8 cellular contexts compared by ENCODE assay signal in genomic region chr1:153991151-153991472, GRCh38. TPM values are rescaled to one million over a fixed set of nuclear protein-coding genes. Genes with fewer than 3 reads are reported as not detected.
DNase-seq lines count a peak whose midpoint lies in the region; ATAC-seq, FAIRE-seq and TF ChIP-seq lines count a peak whose summit lies in the region.

No MANE protein-coding gene starts in this region.

- peaks cover 16% of the 10 kb centered on the region for H3K79me2 ChIP-seq in osteoblast (ENCODE audit: insufficient read depth, low read length)

- H3K36me3 ChIP-seq in CD8-positive, alpha-beta T cell (ENCODE audit: insufficient read depth, low read length) = peaks cover 18% of the 10 kb centered on the region
- peaks cover 28% of the 10 kb centered on the region for H3K36me3 ChIP-seq in osteoblast (ENCODE audit: insufficient read depth, low read length)

- no peaks in the 10 kb centered on the region for H3K27me3 ChIP-seq in CD8-positive, alpha-beta T cell (ENCODE audit: insufficient read depth, low read length)
- H3K27me3 ChIP-seq in osteoblast (ENCODE audit: insufficient read depth, low read length) = no peaks in the 10 kb centered on the region

- DNase-seq in CD8-positive, alpha-beta T cell = no peak
- DNase-seq in RWPE1 (ENCODE audit: low spot score) (no peak), epithelial cell of prostate (ENCODE audit: low read depth, low spot score) (no peak), osteoblast (ENCODE audit: insufficient read length, low spot score, missing footprints) (no peak), superior temporal gyrus (ENCODE audit: extremely low spot score) (no peak), NCI-H2227 treated with DMSO at 0.1 percent for 48 hours (lab: John Stamatoyannopoulos, UW) (no peak), frontal cortex (ENCODE audit: low spot score in 2 of 2) (no peak)
- DNase-seq in stimulated activated CD4-positive, alpha-beta T cell treated with anti-CD3 and anti-CD28 coated beads, Interleukin-2, amount 100 ng/mL, for 24 hours = no peak

- H3K27ac Mint-ChIP-seq in CD8-positive, alpha-beta T cell = peak overlapping the region; percentile 99

- H3K27me3 Mint-ChIP-seq in CD8-positive, alpha-beta T cell (ENCODE audit: low read depth) = no peaks in the 10 kb centered on the region

- peak overlapping the region; percentile 99 for H3K27ac ChIP-seq in CD8-positive, alpha-beta T cell (ENCODE audit: low read depth, low read length)
- H3K27ac ChIP-seq in RWPE1 (peak overlapping the region; percentile 80), epithelial cell of prostate (peak overlapping the region; percentile 81), osteoblast (ENCODE audit: low read depth, low read length) (peak overlapping the region; percentile 99)

- no peak for ATAC-seq in CD8-positive, alpha-beta T cell

- no peak for TF ChIP-seq CTCF in CD8-positive, alpha-beta T cell (IDR thresholded peaks at IDR 0.05)
- TF ChIP-seq CTCF in RWPE1 (conservative IDR thresholded peaks at IDR 0.05; ENCODE audit: low read depth) (no peak), osteoblast (IDR thresholded peaks at IDR 0.05; ENCODE audit: extremely low read depth, low read depth, low read length) (no peak)

- peak overlapping the region; percentile 95 for H3K4me3 ChIP-seq in CD8-positive, alpha-beta T cell (ENCODE audit: low read depth, low read length)
- H3K4me3 ChIP-seq in osteoblast (ENCODE audit: insufficient read depth, low read length) = peak overlapping the region; percentile 96

- peaks cover 10% of the 10 kb centered on the region for H4K20me1 ChIP-seq in osteoblast (ENCODE audit: insufficient read depth, low read length)

- intact Hi-C loops in CD8-positive, alpha-beta T cell (cut with DNase I, micrococcal nuclease) = loop anchor here (2.0 to 10.0 kb wide), 5 partner anchors 192 to 456 kb away; partner anchors contain the start of genes ILF2 (in 1 of the 2), INTS3 (in 1 of the 2) and S100A6 (in 1 of the 2)

- H3K9me3 Mint-ChIP-seq in CD8-positive, alpha-beta T cell = no peaks in the 10 kb centered on the region

- CTCF ChIA-PET in CD8-positive, alpha-beta T cell (lab: Charles Lee) = interaction anchor here (0.6 to 2.6 kb wide), 4 partner anchors 46 to 194 kb away, joined by 3 to 11 read pairs (median 4); no protein-coding TSS in a partner anchor
- CTCF ChIA-PET in RWPE1 (lab: Yijun Ruan, JAX) = interaction anchor here (0.8 kb wide), 1 partner anchor 170 kb away, joined by 4 read pairs; no protein-coding TSS in a partner anchor

- peak overlapping the region; percentile 98 for H3K4me3 Mint-ChIP-seq in CD8-positive, alpha-beta T cell

- peak overlapping the region; percentile 69 for H2AFZ ChIP-seq in osteoblast (ENCODE audit: low read length)

- peak overlapping the region; percentile 83 for H3K4me2 ChIP-seq in osteoblast (ENCODE audit: insufficient read depth, low read length)

- peaks cover 48% of the 10 kb centered on the region for H3K36me3 Mint-ChIP-seq in CD8-positive, alpha-beta T cell

- FAIRE-seq in frontal cortex (lab: Jason Lieb, UNC) = no peak

- POLR2A ChIA-PET in CD8-positive, alpha-beta T cell (lab: Charles Lee) = interaction anchor here (0.6 to 3.5 kb wide), 39 partner anchors 10 to 456 kb away, joined by 3 to 56 read pairs (median 6); partner anchors contain the start of genes CHTOP, CREB3L4, DENND4B and GATAD2B
- POLR2A ChIA-PET in RWPE1 (lab: Yijun Ruan, JAX; ENCODE audit: low non-redundant PET) = interaction anchor here (1.0 to 1.5 kb wide), 3 partner anchors 8 to 24 kb away, joined by 3 to 7 read pairs (median 3); no protein-coding TSS in a partner anchor

- H3K4me1 Mint-ChIP-seq in CD8-positive, alpha-beta T cell (ENCODE audit: low read depth) = peaks cover 40% of the 10 kb centered on the region

- peaks cover 41% of the 10 kb centered on the region for H3K4me1 ChIP-seq in CD8-positive, alpha-beta T cell (ENCODE audit: insufficient read depth, low read length)
- peaks cover 22% of the 10 kb centered on the region for H3K4me1 ChIP-seq in osteoblast (ENCODE audit: insufficient read depth, low read length)

- H3K9me3 ChIP-seq in CD8-positive, alpha-beta T cell (ENCODE audit: low read length) = no peaks in the 10 kb centered on the region
- H3K9me3 ChIP-seq in osteoblast (ENCODE audit: low read depth, low read length) = no peaks in the 10 kb centered on the region

RNA-seq across cellular contexts. Expression of gene RPS27, which starts 0.6 kb away (rescaled TPM):
- 1,000 to 10,000 TPM; 6,306 to 6,659 TPM for total RNA-seq in CD8-positive, alpha-beta T cell
- total RNA-seq in osteoblast (1,441 and 1,685 TPM in 2 replicates), frontal cortex (2,198 TPM)

RNA-seq across cellular contexts. Expression of gene RAB13, which starts 5.0 kb away (rescaled TPM):
- 1 to 10 TPM; 1.1 to 1.2 TPM for total RNA-seq in CD8-positive, alpha-beta T cell
- total RNA-seq in osteoblast (72.0 and 78.4 TPM in 2 replicates), frontal cortex (3.7 TPM)

RNA-seq across cellular contexts. Expression of gene JTB, which starts 13.6 kb away (rescaled TPM):
- 10 to 100 TPM; 90.4 to 91.1 TPM for total RNA-seq in CD8-positive, alpha-beta T cell
- total RNA-seq in osteoblast (146 and 162 TPM in 2 replicates), frontal cortex (57.5 TPM)

RNA-seq across cellular contexts. Expression of gene CREB3L4, which starts 23.4 kb away (rescaled TPM):
- total RNA-seq in CD8-positive, alpha-beta T cell = 1 to 10 TPM; 3.0 to 3.7 TPM
- 7.2 and 8.8 TPM in 2 replicates for total RNA-seq in osteoblast
- 7.7 TPM for total RNA-seq in frontal cortex

RNA-seq across cellular contexts. Expression of gene SLC39A1, which starts 27.8 kb away (rescaled TPM):
- 1 to 10 TPM; 7.2 to 7.7 TPM for total RNA-seq in CD8-positive, alpha-beta T cell
- total RNA-seq in osteoblast = 96.3 and 99.0 TPM in 2 replicates
- total RNA-seq in frontal cortex = 24.1 TPM

Comparison
In these comparisons a context has a peak if more than half of its experiments do, and no peak if none do; other contexts are left out.
1. RNA of gene RAB13, which starts 5.0 kb away (total RNA-seq): 72.0 to 78.4 TPM in osteoblast; 3.7 TPM in frontal cortex (single experiment) and 1.1 to 1.2 TPM in CD8-positive, alpha-beta T cell; every median in the first group is over 10 times any median in the second.
2. Peak in every context shown above with its lines, with median percentiles within 50 percentile points of each other: H3K27ac ChIP-seq.